ENCODE assay signal across 9 cellular contexts in the genomic region with DNA sequence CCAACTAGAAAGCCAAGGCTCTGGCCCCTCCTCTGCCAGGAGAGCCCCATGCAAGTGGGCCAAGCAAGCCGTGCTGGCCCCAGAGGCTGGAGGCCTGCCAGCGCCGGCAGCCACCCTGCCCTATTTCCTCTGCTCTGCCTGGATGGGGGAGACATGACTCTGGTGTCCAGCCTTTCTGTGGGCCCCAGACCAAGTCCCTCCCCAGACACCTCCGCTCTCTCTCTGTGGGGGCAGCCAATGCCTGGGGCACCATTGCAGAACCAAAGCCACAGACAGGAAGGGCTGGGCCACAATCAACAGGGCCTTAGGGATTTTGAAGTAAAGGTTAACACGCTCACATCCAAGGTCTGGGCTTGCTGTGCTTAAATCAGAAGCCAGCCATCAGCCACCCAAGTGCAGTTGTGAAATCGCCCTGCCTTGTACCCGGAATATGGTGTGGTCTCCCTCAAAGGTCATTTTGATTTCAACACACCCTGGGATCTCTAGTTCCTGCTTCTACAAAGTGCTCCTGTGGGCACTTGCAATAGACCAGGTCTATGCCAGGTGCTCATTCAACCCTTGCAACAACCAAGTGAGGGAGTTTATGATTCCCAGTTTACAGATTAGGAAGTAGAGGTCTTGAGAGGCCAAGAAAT.
DNase-seq lines count a peak whose midpoint lies in the region; ATAC-seq and TF ChIP-seq lines count a peak whose summit lies in the region.
"Had no signal": no experiment of that assay in that cellular context is flagged by ENCODE, and none has a peak within 500 bp of the region (broad histone marks: within the 10 kb centered on the region; RNA-seq: fewer than 3 reads in every experiment).

No MANE protein-coding gene starts in this region.

- no peaks in the 10 kb centered on the region for H3K9me3 Mint-ChIP-seq in activated CD8-positive, alpha-beta T cell treated with anti-CD3 and anti-CD28 coated beads, Interleukin-2, amount 10 ng/mL, durations not matched to agents 7 days and 5 days (ENCODE audit: insufficient read depth)

- CTCF ChIA-PET in activated CD8-positive, alpha-beta T cell treated with anti-CD3 and anti-CD28 coated beads, Interleukin-2, amount 10 ng/mL, durations not matched to agents 7 days and 5 days (lab: Charles Lee): interaction anchor here (0.7 to 6.9 kb wide), 2 partner anchors 13 to 92 kb away, joined by 3 to 55 read pairs; no protein-coding TSS in a partner anchor

- H3K9ac ChIP-seq in stomach smooth muscle (ENCODE audit: low read length in 2 of 2): no peak overlapping the region

- H3K36me3 Mint-ChIP-seq in activated CD8-positive, alpha-beta T cell treated with anti-CD3 and anti-CD28 coated beads, Interleukin-2, amount 10 ng/mL, durations not matched to agents 7 days and 5 days (ENCODE audit: low read depth): peaks cover 47% of the 10 kb centered on the region

- H3K27me3 Mint-ChIP-seq in activated CD8-positive, alpha-beta T cell treated with anti-CD3 and anti-CD28 coated beads, Interleukin-2, amount 10 ng/mL, durations not matched to agents 7 days and 5 days (ENCODE audit: low read depth): no peaks in the 10 kb centered on the region

- H3K36me3 ChIP-seq in right atrium auricular region (no peaks in the 10 kb centered on the region), stomach smooth muscle (ENCODE audit: control insufficient read depth in 2 of 2, insufficient read depth in 2 of 2, low read length in 2 of 2) (no peaks in the 10 kb centered on the region)

- ATAC-seq in HG03460 (IDR thresholded peaks at IDR 0.05; ENCODE audit: unreplicated experiment) (peak; percentile 47), HG03025 (IDR thresholded peaks at IDR 0.05; ENCODE audit: low FRiP score, unreplicated experiment) (no peak), GM18511 (IDR thresholded peaks at IDR 0.05; ENCODE audit: unreplicated experiment) (no peak), HG03045 (IDR thresholded peaks at IDR 0.05; ENCODE audit: unreplicated experiment) (no peak)
- no peak for ATAC-seq in activated CD8-positive, alpha-beta T cell treated with anti-CD3 and anti-CD28 coated beads, Interleukin-2, amount 10 ng/mL, durations not matched to agents 7 days and 5 days

- peaks cover 5% of the 10 kb centered on the region for H3K4me1 Mint-ChIP-seq in activated CD8-positive, alpha-beta T cell treated with anti-CD3 and anti-CD28 coated beads, Interleukin-2, amount 10 ng/mL, durations not matched to agents 7 days and 5 days (ENCODE audit: low read depth)

- H3K9me3 ChIP-seq in right atrium auricular region: no peaks in the 10 kb centered on the region
- H3K9me3 ChIP-seq in stomach smooth muscle (ENCODE audit: control insufficient read depth in 2 of 2, low read length in 2 of 2): peaks cover 0 to 3% of the 10 kb centered on the region in 2 donors

- H3K4me1 ChIP-seq in right atrium auricular region (peaks cover 0 to 53% of the 10 kb centered on the region in 2 donors), stomach smooth muscle (ENCODE audit: control insufficient read depth, insufficient read depth, low read length) (peaks cover 14% of the 10 kb centered on the region)

- H3K27ac Mint-ChIP-seq in activated CD8-positive, alpha-beta T cell treated with anti-CD3 and anti-CD28 coated beads, Interleukin-2, amount 10 ng/mL, durations not matched to agents 7 days and 5 days: peak overlapping the region; percentile 73

- peak overlapping the region; percentile 74 to 85 for H3K27ac ChIP-seq in right atrium auricular region
- peak overlapping the region; percentile 49 for H3K27ac ChIP-seq in stomach smooth muscle (ENCODE audit: low read length)

- H3K4me3 ChIP-seq in right atrium auricular region (no peak overlapping the region), stomach smooth muscle (ENCODE audit: low read length in 2 of 2) (no peak overlapping the region)

- POLR2A ChIA-PET in activated CD8-positive, alpha-beta T cell treated with anti-CD3 and anti-CD28 coated beads, Interleukin-2, amount 10 ng/mL, durations not matched to agents 7 days and 5 days (lab: Charles Lee): no interaction called here

- DNase-seq in activated CD8-positive, alpha-beta T cell treated with anti-CD3 and anti-CD28 coated beads, Interleukin-2, amount 10 ng/mL, durations not matched to agents 7 days and 5 days: no peak
- peak; percentile 97 for DNase-seq in right atrium auricular region (ENCODE audit: low spot score)
- DNase-seq in NCI-H82 treated with DMSO at 0.1 percent for 48 hours (lab: John Stamatoyannopoulos, UW; ENCODE audit: unreplicated experiment): no peak
- DNase-seq: NCI-H1092 had no signal

- no peaks in the 10 kb centered on the region for H3K27me3 ChIP-seq in right atrium auricular region
- H3K27me3 ChIP-seq in stomach smooth muscle (ENCODE audit: control insufficient read depth in 1 of 2, insufficient read depth in 2 of 2, low read length in 2 of 2): no peaks in the 10 kb centered on the region

- H3K4me3 Mint-ChIP-seq in activated CD8-positive, alpha-beta T cell treated with anti-CD3 and anti-CD28 coated beads, Interleukin-2, amount 10 ng/mL, durations not matched to agents 7 days and 5 days: no peak overlapping the region

- TF ChIP-seq CTCF in right atrium auricular region (IDR thresholded peaks at IDR 0.05): no peak
